In the genomic region with DNA sequence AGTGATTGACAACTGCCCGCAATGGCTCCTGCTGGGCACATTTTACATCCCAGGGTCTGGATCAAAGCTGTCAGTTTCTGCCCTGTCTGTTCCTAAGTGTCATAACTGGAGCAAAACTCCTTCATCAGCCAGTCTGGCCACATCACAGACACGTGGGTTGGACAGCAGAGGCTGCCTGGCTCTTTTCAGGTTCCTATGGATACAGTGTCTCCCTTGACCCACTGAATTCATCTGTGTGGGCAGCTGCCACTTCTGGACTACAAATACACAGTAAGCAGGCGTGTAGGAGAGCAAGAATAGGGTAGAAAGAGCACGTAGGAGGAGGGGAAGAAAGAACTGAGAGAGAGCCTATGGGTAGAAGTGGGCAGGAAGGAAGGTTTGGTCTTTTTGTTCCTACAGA, we compare ENCODE assay signal across 18 cellular contexts.
DNase-seq lines count a peak whose midpoint lies in the region; ATAC-seq and TF ChIP-seq lines count a peak whose summit lies in the region.
"Had no signal": no experiment of that assay in that cellular context is flagged by ENCODE, and none has a peak within 500 bp of the region (broad histone marks: within the 10 kb centered on the region; RNA-seq: fewer than 3 reads in every experiment).

No MANE protein-coding gene starts in this region.

- intact Hi-C loops in dorsolateral prefrontal cortex (cut with DNase I) = loop anchor here (10.0 kb wide), 1 partner anchor 232 kb away; no protein-coding TSS in a partner anchor

- no peak overlapping the region for H3K4me2 ChIP-seq in osteoblast (ENCODE audit: insufficient read depth, low read length)

- no peaks in the 10 kb centered on the region for H3K4me1 Mint-ChIP-seq in stimulated activated effector memory CD8-positive, alpha-beta T cell treated with anti-CD3 and anti-CD28 coated beads, Interleukin-12 subunit alpha, Interleukin-12 subunit beta, amount 100 ng/mL, for 72 hours

- H3K4me3 Mint-ChIP-seq in stimulated activated effector memory CD8-positive, alpha-beta T cell treated with anti-CD3 and anti-CD28 coated beads, Interleukin-12 subunit alpha, Interleukin-12 subunit beta, amount 100 ng/mL, for 72 hours = no peak overlapping the region

- no peaks in the 10 kb centered on the region for H3K9me3 ChIP-seq in osteoblast (ENCODE audit: low read depth, low read length)

- H4K20me1 ChIP-seq in osteoblast (ENCODE audit: insufficient read depth, low read length) = no peaks in the 10 kb centered on the region

- H3K4me3 ChIP-seq in dorsolateral prefrontal cortex (no peak overlapping the region), osteoblast (ENCODE audit: insufficient read depth, low read length) (no peak overlapping the region)
- H3K4me3 ChIP-seq: lung, skin epidermis had no signal

- H2AFZ ChIP-seq in osteoblast (ENCODE audit: low read length) = peak overlapping the region; percentile 47

- peak; percentile 17 for DNase-seq in COLO829 (ENCODE audit: low spot score)
- peak; percentile 61 for DNase-seq in NCI-H1092 treated with DMSO at 0.1 percent for 48 hours (lab: John Stamatoyannopoulos, UW)
- DNase-seq in dorsolateral prefrontal cortex = peak in 8 of 10 donors; percentile 20 to 78 (median 64)
- DNase-seq in osteoblast (ENCODE audit: insufficient read length, low spot score, missing footprints) = peak; percentile 58
- DNase-seq in stimulated activated effector memory CD8-positive, alpha-beta T cell treated with anti-CD3 and anti-CD28 coated beads, Interleukin-12 subunit alpha, Interleukin-12 subunit beta, amount 100 ng/mL, for 72 hours (ENCODE audit: low spot score in 2 of 2) = no peak
- DNase-seq: activated CD8-positive, alpha-beta memory T cell treated with anti-CD3 and anti-CD28 coated beads for 24 hours; Calu3; cerebellar nuclear complex; foreskin keratinocyte; GDM1; KBM-7 had no signal

- peaks cover 17% of the 10 kb centered on the region for H3K4me1 ChIP-seq in osteoblast (ENCODE audit: insufficient read depth, low read length)
- H3K4me1 ChIP-seq: foreskin keratinocyte had no signal

- ATAC-seq in GM21529 (IDR thresholded peaks at IDR 0.05; ENCODE audit: unreplicated experiment) (no peak), GM18873 (IDR thresholded peaks at IDR 0.05; ENCODE audit: low FRiP score, unreplicated experiment) (no peak)
- no peak for ATAC-seq in stimulated activated effector memory CD8-positive, alpha-beta T cell treated with anti-CD3 and anti-CD28 coated beads, Interleukin-12 subunit alpha, Interleukin-12 subunit beta, amount 100 ng/mL, for 72 hours
- ATAC-seq in activated CD4-positive, CD25-positive, alpha-beta regulatory T cell treated with anti-CD3 and anti-CD28 coated beads, Interleukin-2, amount 50 U/mL, for 24 hours = no peak
- ATAC-seq: foreskin keratinocyte, Panc1 had no signal

- no peaks in the 10 kb centered on the region for H3K27me3 ChIP-seq in dorsolateral prefrontal cortex
- H3K27me3 ChIP-seq in osteoblast (ENCODE audit: insufficient read depth, low read length) = no peaks in the 10 kb centered on the region
- H3K27me3 ChIP-seq: foreskin keratinocyte had no signal

- H3K36me3 ChIP-seq in osteoblast (ENCODE audit: insufficient read depth, low read length) = no peaks in the 10 kb centered on the region

- H3K79me2 ChIP-seq in osteoblast (ENCODE audit: insufficient read depth, low read length) = no peaks in the 10 kb centered on the region

- no peak for TF ChIP-seq CTCF in dorsolateral prefrontal cortex (IDR thresholded peaks at IDR 0.05 in 54 of 56, conservative IDR thresholded peaks at IDR 0.05 in 2 of 56; ENCODE audit: low read depth in 1 of 56, partially characterized antibody in 56 of 56)
- TF ChIP-seq CTCF in osteoblast (IDR thresholded peaks at IDR 0.05; ENCODE audit: extremely low read depth, low read depth, low read length) = no peak

- no peaks in the 10 kb centered on the region for H3K36me3 Mint-ChIP-seq in stimulated activated effector memory CD8-positive, alpha-beta T cell treated with anti-CD3 and anti-CD28 coated beads, Interleukin-12 subunit alpha, Interleukin-12 subunit beta, amount 100 ng/mL, for 72 hours

- H3K27ac Mint-ChIP-seq in stimulated activated effector memory CD8-positive, alpha-beta T cell treated with anti-CD3 and anti-CD28 coated beads, Interleukin-12 subunit alpha, Interleukin-12 subunit beta, amount 100 ng/mL, for 72 hours = no peak overlapping the region
- H3K27ac Mint-ChIP-seq: activated T-helper 2 cell treated with anti-CD3 and anti-CD28 coated beads, Interferon-gamma antibody, Interleukin-2, Interleukin-4, amounts not matched to agents 10 μg/mL and 5 μg/mL and 100 μg/mL, durations not matched to agents 14 hours and 24 hours and 36 hours had no signal

- H3K9me3 Mint-ChIP-seq in stimulated activated effector memory CD8-positive, alpha-beta T cell treated with anti-CD3 and anti-CD28 coated beads, Interleukin-12 subunit alpha, Interleukin-12 subunit beta, amount 100 ng/mL, for 72 hours = no peaks in the 10 kb centered on the region
- H3K9me3 Mint-ChIP-seq: activated T-helper 2 cell treated with anti-CD3 and anti-CD28 coated beads, Interferon-gamma antibody, Interleukin-2, Interleukin-4, amounts not matched to agents 10 μg/mL and 5 μg/mL and 100 μg/mL, durations not matched to agents 14 hours and 24 hours and 36 hours had no signal

- H3K27ac ChIP-seq in dorsolateral prefrontal cortex = peak overlapping the region in 24 of 59 donors; percentile 5 to 68 (median 35)
- no peak overlapping the region for H3K27ac ChIP-seq in osteoblast (ENCODE audit: low read depth, low read length)
- H3K27ac ChIP-seq: foreskin keratinocyte, skin epidermis had no signal

Comparison
In these comparisons a context has a peak if more than half of its experiments do, and no peak if none do; other contexts are left out.
1. DNase-seq: peak in COLO829 (single experiment), NCI-H1092 treated with DMSO at 0.1 percent for 48 hours (single experiment), dorsolateral prefrontal cortex (8 of 10) and osteoblast (single experiment); none in stimulated activated effector memory CD8-positive, alpha-beta T cell treated with anti-CD3 and anti-CD28 coated beads, Interleukin-12 subunit alpha, Interleukin-12 subunit beta, amount 100 ng/mL, for 72 hours (0 of 2).